26 cellular contexts compared by ENCODE assay signal in the genomic region with DNA sequence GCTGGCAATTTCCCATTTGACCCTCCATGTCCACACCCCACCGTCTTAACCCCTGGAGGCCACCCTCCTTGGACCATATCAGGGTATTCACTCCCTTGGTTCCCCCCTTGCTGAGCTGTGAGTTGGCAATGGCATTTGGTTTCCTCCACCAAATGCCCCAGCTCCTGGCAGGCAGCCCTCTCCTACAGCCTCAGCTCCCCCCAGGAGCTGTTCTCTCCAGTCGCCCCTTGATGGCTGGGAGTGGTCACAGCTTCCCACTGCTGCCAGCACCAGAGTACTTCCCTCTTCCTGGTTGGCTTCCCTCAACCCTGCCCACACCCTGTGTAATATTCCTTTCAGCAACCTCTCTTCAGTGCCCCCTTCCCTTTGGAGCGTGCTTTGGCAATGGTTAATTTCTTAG.
"Had no signal": no experiment of that assay in that cellular context is flagged by ENCODE, and none has a peak within 500 bp of the region (broad histone marks: within the 10 kb centered on the region; RNA-seq: fewer than 3 reads in every experiment).

No MANE protein-coding gene starts in this region.

- H3K36me3 Mint-ChIP-seq: mesothelial cell of epicardium had no signal

- ATAC-seq: left lung had no signal

- H3K27ac Mint-ChIP-seq: mesothelial cell of epicardium had no signal

- H3K9me3 ChIP-seq: left lung, tibial nerve had no signal

- FAIRE-seq: endometrium, frontal cortex, kidney had no signal

- H3K4me1 Mint-ChIP-seq: central memory CD8-positive, alpha-beta T cell had no signal

- H3K9me3 Mint-ChIP-seq: central memory CD8-positive, alpha-beta T cell; mesothelial cell of epicardium had no signal

- H3K36me3 ChIP-seq: left lung, tibial nerve had no signal

- H3K4me3 Mint-ChIP-seq: central memory CD8-positive, alpha-beta T cell; mesothelial cell of epicardium had no signal

- H3K4me3 ChIP-seq: left lung, tibial nerve had no signal

- DNase-seq: activated CD4-positive, alpha-beta T cell treated with anti-CD3 and anti-CD28 coated beads, Interleukin-2, amount 50 U/mL, for 1 hour; activated CD4-positive, CD25-positive, alpha-beta regulatory T cell treated with anti-CD3 and anti-CD28 coated beads, Interleukin-2, amount 50 U/mL, for 72 hours; activated CD8-positive, alpha-beta memory T cell treated with anti-CD3 and anti-CD28 coated beads for 24 hours; activated CD8-positive, alpha-beta memory T cell treated with anti-CD3 and anti-CD28 coated beads, Interleukin-2, amount 50 U/mL, for 48 hours; activated effector memory CD4-positive, alpha-beta T cell treated with Interleukin-2 at 50 U/mL for 16 hours; activated naive CD4-positive, alpha-beta T cell treated with anti-CD3 and anti-CD28 coated beads, Interleukin-2, amount 50 U/mL, for 16 hours; activated T-cell treated with anti-CD3 and anti-CD28 coated beads, Interleukin-2, amount 50 U/mL, for 48 hours; aorta; cortex of kidney; erythroblast; hypothalamus; kidney; left lung; occipital lobe; stimulated activated CD4-positive, alpha-beta T cell treated with anti-CD3 and anti-CD28 coated beads, Interleukin-12 subunit alpha, Interleukin-12 subunit beta, amount 100 ng/mL, for 4 hours; stimulated activated CD4-positive, alpha-beta T cell treated with anti-CD3 and anti-CD28 coated beads, Interleukin-1b, Interleukin-23, amount 100 ng/mL, for 48 hours; stimulated activated CD8-positive, alpha-beta memory T cell treated with anti-CD3 and anti-CD28 coated beads, Interleukin-4, amount 100 ng/mL, for 48 hours; stimulated activated naive CD4-positive, alpha-beta T cell treated with Interleukin-2 at 50 U/mL for 16 hours; substantia nigra; T-helper 1 cell; T1000 had no signal

- H3K27ac ChIP-seq: left lung, tibial nerve had no signal
